In the genomic region with DNA sequence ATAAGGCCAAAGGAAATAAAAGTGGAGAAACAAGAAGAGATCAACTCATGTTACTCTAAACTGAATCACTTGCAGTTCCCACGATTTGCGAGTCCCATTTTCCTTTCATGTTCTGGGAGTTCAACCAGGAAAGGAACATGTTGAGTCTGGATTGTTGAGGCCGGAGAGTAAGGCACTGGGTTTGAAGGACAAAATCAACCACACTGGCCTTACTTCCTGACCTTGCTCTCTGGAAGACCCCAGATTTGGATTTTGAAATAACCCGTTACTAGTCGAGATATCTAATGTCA, we compare ENCODE assay signal across 21 cellular contexts.
DNase-seq lines count a peak whose midpoint lies in the region; ATAC-seq and TF ChIP-seq lines count a peak whose summit lies in the region.
"Had no signal": no experiment of that assay in that cellular context is flagged by ENCODE, and none has a peak within 500 bp of the region (broad histone marks: within the 10 kb centered on the region; RNA-seq: fewer than 3 reads in every experiment).

No MANE protein-coding gene starts in this region.

- POLR2A ChIA-PET in GM10248 (lab: Yijun Ruan, JAX) = no interaction called here

- H3K4me1 ChIP-seq in ascending aorta (peaks cover 0 to 18% of the 10 kb centered on the region in 2 donors), parathyroid adenoma (no peaks in the 10 kb centered on the region), upper lobe of left lung (peaks cover 0 to 11% (median 3%) of the 10 kb centered on the region in 4 donors)
- H3K4me1 ChIP-seq: HAP-1 had no signal

- no peak for TF ChIP-seq CTCF in ascending aorta (IDR thresholded peaks at IDR 0.05)
- TF ChIP-seq CTCF in fibroblast of pulmonary artery (IDR thresholded peaks at IDR 0.05; ENCODE audit: low read length, missing control alignments) = no peak
- TF ChIP-seq CTCF in parathyroid adenoma (IDR thresholded peaks at IDR 0.05) = no peak
- TF ChIP-seq CTCF in upper lobe of left lung (IDR thresholded peaks at IDR 0.05) = no peak
- TF ChIP-seq CTCF in GM10248 (IDR thresholded peaks at IDR 0.05; ENCODE audit: control extremely low read depth, extremely low read depth, low read depth, missing control alignments) = no peak

- CTCF ChIA-PET in GM10248 (lab: Yijun Ruan, JAX) = no interaction called here

- no peak overlapping the region for H3K4me2 ChIP-seq in parathyroid adenoma (ENCODE audit: low read length)

- no peak overlapping the region for H2AFZ ChIP-seq in parathyroid adenoma

- ATAC-seq in upper lobe of left lung (ENCODE audit: low FRiP score in 2 of 2) (no peak), HG03571 (IDR thresholded peaks at IDR 0.05; ENCODE audit: unreplicated experiment) (no peak)
- no peak for ATAC-seq in stimulated activated memory B cell treated with anti-CD40 and anti-IgM and Interleukin-4, amounts not matched to agents 10 μg/mL and 1 μg/mL and 100 μg/mL, for 72 hours
- ATAC-seq: K562 had no signal

- no peaks in the 10 kb centered on the region for H3K79me2 ChIP-seq in parathyroid adenoma

- H3K27me3 Mint-ChIP-seq in stimulated activated memory B cell treated with anti-CD40 and anti-IgM and Interleukin-4, amounts not matched to agents 10 μg/mL and 1 μg/mL and 100 μg/mL, for 72 hours = no peaks in the 10 kb centered on the region

- H3K27ac ChIP-seq in ascending aorta (peak overlapping the region; percentile 50), parathyroid adenoma (peak overlapping the region; percentile 20), upper lobe of left lung (peak overlapping the region in 3 of 4 donors; percentile 9 to 22 (median 11))

- DNase-seq in ascending aorta (ENCODE audit: low spot score in 2 of 2) = no peak
- peak; percentile 2 for DNase-seq in fibroblast of pulmonary artery (ENCODE audit: low read depth)
- DNase-seq in upper lobe of left lung = no peak
- no peak for DNase-seq in GM10248 (ENCODE audit: extremely low spot score)
- DNase-seq: activated CD4-positive, alpha-beta T cell treated with anti-CD3 and anti-CD28 coated beads for 4 hours; activated CD8-positive, alpha-beta memory T cell treated with anti-CD3 and anti-CD28 coated beads, Interleukin-2, amount 50 U/mL, for 4 hours; activated effector memory CD4-positive, alpha-beta T cell treated with anti-CD3 and anti-CD28 coated beads, Interleukin-2, amount 50 U/mL, for 16 hours; amniotic stem cell; MV-4-11; NCI-H2029; NCI-H446; NK-92 treated with Interleukin-12 subunit alpha and Interleukin-12 subunit beta, amount 100 ng/mL, for 24 hours; SW 1271 had no signal

- no peaks in the 10 kb centered on the region for H3K36me3 ChIP-seq in ascending aorta
- H3K36me3 ChIP-seq in parathyroid adenoma (ENCODE audit: control insufficient read depth, insufficient read depth, low read length) = no peaks in the 10 kb centered on the region
- no peaks in the 10 kb centered on the region for H3K36me3 ChIP-seq in upper lobe of left lung
- H3K36me3 ChIP-seq: HAP-1 had no signal

- H3K4me1 Mint-ChIP-seq in stimulated activated memory B cell treated with anti-CD40 and anti-IgM and Interleukin-4, amounts not matched to agents 10 μg/mL and 1 μg/mL and 100 μg/mL, for 72 hours = no peaks in the 10 kb centered on the region

- TF ChIP-seq POLR2A in upper lobe of left lung (IDR thresholded peaks at IDR 0.05) = no peak

- H3K9me3 ChIP-seq in ascending aorta (no peaks in the 10 kb centered on the region), parathyroid adenoma (ENCODE audit: control insufficient read depth, low read length) (no peaks in the 10 kb centered on the region), upper lobe of left lung (no peaks in the 10 kb centered on the region)
- H3K9me3 ChIP-seq: HAP-1 had no signal

- H3K27me3 ChIP-seq in ascending aorta (no peaks in the 10 kb centered on the region), parathyroid adenoma (ENCODE audit: control insufficient read depth, insufficient read depth, low read length) (no peaks in the 10 kb centered on the region), upper lobe of left lung (no peaks in the 10 kb centered on the region)

- H3K9me3 Mint-ChIP-seq in stimulated activated memory B cell treated with anti-CD40 and anti-IgM and Interleukin-4, amounts not matched to agents 10 μg/mL and 1 μg/mL and 100 μg/mL, for 72 hours = peaks cover 3% of the 10 kb centered on the region
- H3K9me3 Mint-ChIP-seq: type B pancreatic cell had no signal

- no peak for TF ChIP-seq EP300 in upper lobe of left lung (IDR thresholded peaks at IDR 0.05)

- H3K27ac Mint-ChIP-seq in stimulated activated memory B cell treated with anti-CD40 and anti-IgM and Interleukin-4, amounts not matched to agents 10 μg/mL and 1 μg/mL and 100 μg/mL, for 72 hours = no peak overlapping the region
- H3K27ac Mint-ChIP-seq: type B pancreatic cell had no signal

- H3K4me3 ChIP-seq in ascending aorta (no peak overlapping the region), fibroblast of pulmonary artery (replicated peaks; ENCODE audit: low read depth, low read length) (no peak overlapping the region), parathyroid adenoma (ENCODE audit: low read depth, low read length) (no peak overlapping the region), upper lobe of left lung (no peak overlapping the region)
- H3K4me3 ChIP-seq: HAP-1, K562, lung, skin epidermis had no signal

- no peak overlapping the region for H3K4me3 Mint-ChIP-seq in stimulated activated memory B cell treated with anti-CD40 and anti-IgM and Interleukin-4, amounts not matched to agents 10 μg/mL and 1 μg/mL and 100 μg/mL, for 72 hours
- H3K4me3 Mint-ChIP-seq: type B pancreatic cell had no signal

- WGBS in upper lobe of left lung, 2 donors = 54 to 62% methylated on average over 5 of the region's 5 CpGs

- H3K9ac ChIP-seq in parathyroid adenoma = no peak overlapping the region

- intact Hi-C loops in ascending aorta (cut with DNase I) = no loop called here

- no peaks in the 10 kb centered on the region for H3K36me3 Mint-ChIP-seq in stimulated activated memory B cell treated with anti-CD40 and anti-IgM and Interleukin-4, amounts not matched to agents 10 μg/mL and 1 μg/mL and 100 μg/mL, for 72 hours
- H3K36me3 Mint-ChIP-seq: type B pancreatic cell had no signal
